In the genomic region with DNA sequence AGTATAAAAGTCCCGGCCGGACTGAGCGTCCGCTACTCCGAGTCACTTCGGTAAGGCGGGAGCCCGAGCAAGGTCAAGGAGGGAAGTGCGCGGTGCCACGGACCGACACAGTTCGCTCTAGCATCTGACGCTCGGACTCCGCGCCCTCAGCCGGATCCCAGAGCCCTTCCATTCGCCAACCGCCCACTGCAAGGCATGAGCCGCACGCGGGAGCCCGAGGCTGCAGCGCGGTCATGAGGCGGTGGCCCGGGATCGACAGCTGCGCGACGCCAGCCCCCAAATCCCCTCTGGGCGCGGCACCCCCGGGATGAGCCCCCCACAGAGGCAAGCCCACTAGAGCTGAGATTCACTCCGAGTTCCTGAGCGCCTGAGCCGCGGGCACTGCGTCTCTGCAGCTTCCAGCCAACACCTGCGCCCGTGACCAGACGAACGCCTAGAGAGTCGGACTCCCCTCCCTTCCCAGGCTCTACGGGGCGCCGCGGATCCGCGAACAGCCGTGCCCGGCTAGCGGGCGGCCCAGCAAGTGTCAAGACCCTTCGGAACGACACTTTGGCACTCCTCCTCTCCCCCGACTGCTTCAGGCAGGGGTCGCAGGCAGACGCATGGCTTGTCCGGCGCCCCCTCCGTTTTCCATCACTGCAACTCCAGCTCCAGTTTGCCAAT, we compare ENCODE assay signal across 8 cellular contexts. TPM values are rescaled to one million over a fixed set of nuclear protein-coding genes. Genes with fewer than 3 reads are reported as not detected.
DNase-seq lines count a peak whose midpoint lies in the region; ATAC-seq and TF ChIP-seq lines count a peak whose summit lies in the region.

No MANE protein-coding gene starts in this region.

- no peak overlapping the region for H2AK5ac ChIP-seq in trophoblast cell (ENCODE audit: low read length)

- H3K36me3 ChIP-seq in heart left ventricle = no peaks in the 10 kb centered on the region
- H3K36me3 ChIP-seq in trophoblast cell (ENCODE audit: control insufficient read depth in 1 of 2, insufficient read depth in 2 of 2, low read length in 2 of 2) = no peaks in the 10 kb centered on the region
- no peaks in the 10 kb centered on the region for H3K36me3 ChIP-seq in OCI-LY7 (ENCODE audit: insufficient read depth, low read length)

- no peak overlapping the region for H3K18ac ChIP-seq in trophoblast cell (ENCODE audit: low read length)

- CTCF ChIA-PET in OCI-LY7 (lab: Charles Lee; ENCODE audit: unreplicated experiment) = no interaction called here

- no peak overlapping the region for H3K14ac ChIP-seq in trophoblast cell (ENCODE audit: low read length)

- 0 to 4% (median 1%) methylated on average over 43 to 63 of the region's 63 CpGs for WGBS in heart left ventricle, 4 donors
- no CpG with 5 or more reads among the region's 63 CpGs for WGBS in trophoblast cell (ENCODE audit: extremely low coverage, insufficient coverage, insufficient read length)

- H2BK12ac ChIP-seq in trophoblast cell (ENCODE audit: low read length) = no peak overlapping the region

- H3K36me3 Mint-ChIP-seq in activated naive CD4-positive, alpha-beta T cell treated with anti-CD3 and anti-CD28 coated beads, Interleukin-2, amount 50 U/mL, for 24 hours = no peaks in the 10 kb centered on the region

- TF ChIP-seq CTCF in heart left ventricle (IDR thresholded peaks at IDR 0.05) (no peak), OCI-LY7 (conservative IDR thresholded peaks at IDR 0.05; ENCODE audit: low read length) (no peak)

- H4K8ac ChIP-seq in trophoblast cell (ENCODE audit: low read depth, low read length) = no peak overlapping the region

- H2AFZ ChIP-seq in trophoblast cell (ENCODE audit: insufficient read depth, low read length, poor library complexity) (peak overlapping the region; percentile 44), OCI-LY7 (ENCODE audit: low read length) (no peak overlapping the region)

- no peak overlapping the region for H3K23ac ChIP-seq in trophoblast cell (ENCODE audit: low read length)

- peak overlapping the region; percentile 89 for H3K4me2 ChIP-seq in trophoblast cell (ENCODE audit: low read length)
- H3K4me2 ChIP-seq in OCI-LY7 (ENCODE audit: low read length) = no peak overlapping the region

- no peak for TF ChIP-seq POLR2A in heart left ventricle (IDR thresholded peaks at IDR 0.05)

- H3K27ac ChIP-seq in heart left ventricle (peak overlapping the region in 7 of 12 donors; percentile 5 to 53 (median 28)), trophoblast cell (ENCODE audit: low read depth, low read length) (no peak overlapping the region), OCI-LY7 (ENCODE audit: low read depth, low read length, poor library complexity, severe bottlenecking) (no peak overlapping the region)

- H3K4me1 Mint-ChIP-seq in activated naive CD4-positive, alpha-beta T cell treated with anti-CD3 and anti-CD28 coated beads, Interleukin-2, amount 50 U/mL, for 24 hours = peaks cover 34% of the 10 kb centered on the region

- H3K4me1 ChIP-seq in heart left ventricle = peaks cover 0 to 28% (median 11%) of the 10 kb centered on the region in 12 donors
- H3K4me1 ChIP-seq in trophoblast cell (ENCODE audit: control insufficient read depth in 1 of 2, insufficient read depth in 2 of 2, low read length in 2 of 2) = peaks cover 10 to 16% of the 10 kb centered on the region in 2 experiments
- no peaks in the 10 kb centered on the region for H3K4me1 ChIP-seq in OCI-LY7 (ENCODE audit: insufficient read depth, low read length, poor library complexity, severe bottlenecking)

- H2BK5ac ChIP-seq in trophoblast cell (ENCODE audit: low read depth, low read length, poor library complexity) = no peak overlapping the region

- H3K9me3 Mint-ChIP-seq in activated naive CD4-positive, alpha-beta T cell treated with anti-CD3 and anti-CD28 coated beads, Interleukin-2, amount 50 U/mL, for 24 hours = no peaks in the 10 kb centered on the region

- peak overlapping the region; percentile 35 to 67 (median 58) for H3K4me3 ChIP-seq in heart left ventricle
- H3K4me3 ChIP-seq in trophoblast cell (ENCODE audit: low read depth, low read length) = peak overlapping the region; percentile 67
- no peak overlapping the region for H3K4me3 ChIP-seq in OCI-LY7 (ENCODE audit: low read depth, low read length, poor library complexity, severe bottlenecking)

- no peak overlapping the region for H2BK120ac ChIP-seq in trophoblast cell (ENCODE audit: insufficient read depth, low read length, poor library complexity)

- peak overlapping the region; percentile 23 for H3K27ac Mint-ChIP-seq in activated naive CD4-positive, alpha-beta T cell treated with anti-CD3 and anti-CD28 coated beads, Interleukin-2, amount 50 U/mL, for 24 hours

- H3K27me3 ChIP-seq in heart left ventricle (peaks cover 8 to 65% (median 41%) of the 10 kb centered on the region in 9 donors), trophoblast cell (ENCODE audit: insufficient read depth, low read length) (peaks cover 48% of the 10 kb centered on the region)

- POLR2A ChIA-PET in OCI-LY7 (lab: Charles Lee) = no interaction called here

- H3K9ac ChIP-seq in trophoblast cell (ENCODE audit: low read length) = no peak overlapping the region

- H4K12ac ChIP-seq in trophoblast cell (ENCODE audit: low read depth, low read length) = no peak overlapping the region

- H3K9me3 ChIP-seq in heart left ventricle (no peaks in the 10 kb centered on the region), trophoblast cell (ENCODE audit: insufficient read depth, low read depth, low read length) (peaks cover 3% of the 10 kb centered on the region), OCI-LY7 (ENCODE audit: low read length) (no peaks in the 10 kb centered on the region)

- ATAC-seq in heart left ventricle (peak; percentile 64 to 87 (median 66)), HG03175 (IDR thresholded peaks at IDR 0.05; ENCODE audit: unreplicated experiment) (no peak), HG02852 (IDR thresholded peaks at IDR 0.05; ENCODE audit: unreplicated experiment) (no peak)

- no peak overlapping the region for H4K91ac ChIP-seq in trophoblast cell (ENCODE audit: low read depth, low read length)

- no peak overlapping the region for H3K4ac ChIP-seq in trophoblast cell (ENCODE audit: low read depth, low read length)

- no peaks in the 10 kb centered on the region for H4K20me1 ChIP-seq in OCI-LY7 (ENCODE audit: insufficient read depth, low read length)

- H3K79me2 ChIP-seq in trophoblast cell (ENCODE audit: control insufficient read depth, insufficient read depth, low read length, poor library complexity) (no peaks in the 10 kb centered on the region), OCI-LY7 (ENCODE audit: insufficient read depth, low read depth, low read length) (no peaks in the 10 kb centered on the region)

- DNase-seq in EL (peak; percentile 6), NCI-H460 (ENCODE audit: extremely low read depth, low read depth) (peak; percentile 8), heart left ventricle (peak in 3 of 5 donors; percentile 17 to 70 (median 60)), trophoblast cell (peak in 1 of 2 donors; percentile 62), OCI-LY7 (ENCODE audit: low spot score) (no peak)

- no peaks in the 10 kb centered on the region for H3K79me1 ChIP-seq in trophoblast cell (ENCODE audit: low read length)

- H3K9me2 ChIP-seq in OCI-LY7 (ENCODE audit: insufficient read depth, low read length) = no peaks in the 10 kb centered on the region

- no TSS peak for BruUV-seq in OCI-LY7 (replicated peaks; lab: Mats Ljungman, UMichigan)

- intact Hi-C loops in heart left ventricle (cut with DNase I) (loop anchor here in 3 of 10 donors (5.0 kb wide), 2 partner anchors 42 to 52 kb away; no protein-coding TSS in a partner anchor), OCI-LY7 (cut with micrococcal nuclease; ENCODE audit: unreplicated experiment) (no loop called here)

- peak overlapping the region; percentile 89 for H3K4me3 Mint-ChIP-seq in activated naive CD4-positive, alpha-beta T cell treated with anti-CD3 and anti-CD28 coated beads, Interleukin-2, amount 50 U/mL, for 24 hours

- H3K27me3 Mint-ChIP-seq in activated naive CD4-positive, alpha-beta T cell treated with anti-CD3 and anti-CD28 coated beads, Interleukin-2, amount 50 U/mL, for 24 hours = peaks cover 16% of the 10 kb centered on the region

RNA-seq across cellular contexts. Expression of gene ISM1, which starts 0.7 kb away (rescaled TPM):
- total RNA-seq in NCI-H460 (2014; rRNA removed; shearing (Covaris generic)) = not detected in 2 replicates
- polyA plus RNA-seq in NCI-H460 (2014; cell fraction: nucleus; rRNA removed) = 0.05 TPM in 1 of 2 replicates, not detected in the other
- 1 to 10 TPM in 7 of 9 donors, under 1 TPM in 2; 0.46 to 2.9 (median 1.7) TPM for total RNA-seq in heart left ventricle
- polyA plus RNA-seq in heart left ventricle = under 1 TPM; 0.58 to 0.80 TPM
- 1.2 and 1.4 TPM in 2 replicates for polyA plus RNA-seq in trophoblast cell (2013)
- not detected in 2 replicates for total RNA-seq in OCI-LY7 (2014; rRNA removed; shearing (Covaris generic))
- not detected in 2 replicates for total RNA-seq in OCI-LY7 (2022)

Comparison
In these comparisons a context has a peak if more than half of its experiments do, and no peak if none do; other contexts are left out.
1. ATAC-seq: peak in heart left ventricle (4 of 4); none in HG03175 (single experiment) and HG02852 (single experiment).
2. H3K27ac ChIP-seq: peak in heart left ventricle (7 of 12); none in trophoblast cell (single experiment) and OCI-LY7 (single experiment).